Comparison of ENCODE assay signal across 2 cellular contexts in genomic region chr19:33201473-33201872, GRCh38.
TF ChIP-seq lines count a peak whose summit lies in the region.

No MANE protein-coding gene starts in this region.

TF ChIP-seq in SK-N-SH treated with all-trans-retinoic acid at 6 μM for 48 hours, 23 proteins besides CTCF, POLR2A, EP300 and RAD21 (continued from another document):
- TF ChIP-seq TSHZ2 (CRISPR knock-in tag; IDR thresholded peaks at IDR 0.05) (no peak), ZNF70 (CRISPR knock-in tag; IDR thresholded peaks at IDR 0.05) (no peak), CSDC2 (CRISPR knock-in tag; IDR thresholded peaks at IDR 0.05) (no peak), TOX (CRISPR knock-in tag; IDR thresholded peaks at IDR 0.05; ENCODE audit: borderline replicate concordance) (no peak), ZFP3 (CRISPR knock-in tag; IDR thresholded peaks at IDR 0.05) (no peak), BACH2 (CRISPR knock-in tag; IDR thresholded peaks at IDR 0.05; ENCODE audit: borderline replicate concordance) (no peak), ESRRG (CRISPR knock-in tag; IDR thresholded peaks at IDR 0.05) (no peak)
- TF ChIP-seq, protein P1, sequence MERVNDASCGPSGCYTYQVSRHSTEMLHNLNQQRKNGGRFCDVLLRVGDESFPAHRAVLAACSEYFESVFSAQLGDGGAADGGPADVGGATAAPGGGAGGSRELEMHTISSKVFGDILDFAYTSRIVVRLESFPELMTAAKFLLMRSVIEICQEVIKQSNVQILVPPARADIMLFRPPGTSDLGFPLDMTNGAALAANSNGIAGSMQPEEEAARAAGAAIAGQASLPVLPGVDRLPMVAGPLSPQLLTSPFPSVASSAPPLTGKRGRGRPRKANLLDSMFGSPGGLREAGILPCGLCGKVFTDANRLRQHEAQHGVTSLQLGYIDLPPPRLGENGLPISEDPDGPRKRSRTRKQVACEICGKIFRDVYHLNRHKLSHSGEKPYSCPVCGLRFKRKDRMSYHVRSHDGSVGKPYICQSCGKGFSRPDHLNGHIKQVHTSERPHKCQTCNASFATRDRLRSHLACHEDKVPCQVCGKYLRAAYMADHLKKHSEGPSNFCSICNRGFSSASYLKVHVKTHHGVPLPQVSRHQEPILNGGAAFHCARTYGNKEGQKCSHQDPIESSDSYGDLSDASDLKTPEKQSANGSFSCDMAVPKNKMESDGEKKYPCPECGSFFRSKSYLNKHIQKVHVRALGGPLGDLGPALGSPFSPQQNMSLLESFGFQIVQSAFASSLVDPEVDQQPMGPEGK (CRISPR knock-in tag; IDR thresholded peaks at IDR 0.05; ENCODE audit: borderline replicate concordance) = no peak
- TF ChIP-seq, protein P2, sequence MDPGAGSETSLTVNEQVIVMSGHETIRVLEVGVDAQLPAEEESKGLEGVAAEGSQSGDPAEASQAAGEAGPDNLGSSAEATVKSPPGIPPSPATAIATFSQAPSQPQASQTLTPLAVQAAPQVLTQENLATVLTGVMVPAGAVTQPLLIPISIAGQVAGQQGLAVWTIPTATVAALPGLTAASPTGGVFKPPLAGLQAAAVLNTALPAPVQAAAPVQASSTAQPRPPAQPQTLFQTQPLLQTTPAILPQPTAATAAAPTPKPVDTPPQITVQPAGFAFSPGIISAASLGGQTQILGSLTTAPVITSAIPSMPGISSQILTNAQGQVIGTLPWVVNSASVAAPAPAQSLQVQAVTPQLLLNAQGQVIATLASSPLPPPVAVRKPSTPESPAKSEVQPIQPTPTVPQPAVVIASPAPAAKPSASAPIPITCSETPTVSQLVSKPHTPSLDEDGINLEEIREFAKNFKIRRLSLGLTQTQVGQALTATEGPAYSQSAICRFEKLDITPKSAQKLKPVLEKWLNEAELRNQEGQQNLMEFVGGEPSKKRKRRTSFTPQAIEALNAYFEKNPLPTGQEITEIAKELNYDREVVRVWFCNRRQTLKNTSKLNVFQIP (CRISPR knock-in tag; IDR thresholded peaks at IDR 0.05; ENCODE audit: borderline replicate concordance, low read depth) = no peak

TF ChIP-seq in HEK293, 187 proteins besides CTCF, POLR2A, EP300 and RAD21 (continued from another document):
- TF ChIP-seq ZBTB48 (tag by site-specific recombination; IDR thresholded peaks at IDR 0.05) = no peak; the same call in 1 of the 2 replicates
- TF ChIP-seq ZNF837 (tag by site-specific recombination; IDR thresholded peaks at IDR 0.05) = no peak
- no peak for TF ChIP-seq ZNF433 (tag by site-specific recombination; IDR thresholded peaks at IDR 0.05; ENCODE audit: low read depth)
